In genomic region chr11:22730319-22730718, GRCh38 we compare ENCODE assay signal across 8 cellular contexts.
DNase-seq lines count a peak whose midpoint lies in the region; ATAC-seq, FAIRE-seq and TF ChIP-seq lines count a peak whose summit lies in the region.

No MANE protein-coding gene starts in this region.

- H3K9ac ChIP-seq in kidney (ENCODE audit: low read length in 2 of 2), result no peak overlapping the region

- H3K36me3 ChIP-seq in kidney (ENCODE audit: control insufficient read depth in 1 of 2, insufficient read depth in 2 of 2, low read length in 2 of 2) (no peaks in the 10 kb centered on the region), ascending aorta (no peaks in the 10 kb centered on the region)

- TF ChIP-seq CTCF in kidney (IDR thresholded peaks at IDR 0.05; ENCODE audit: borderline replicate concordance, extremely low read depth, insufficient read depth), result no peak
- no peak for TF ChIP-seq CTCF in ascending aorta (IDR thresholded peaks at IDR 0.05)

- H3K9me3 ChIP-seq in kidney (ENCODE audit: control insufficient read depth in 1 of 2, low read length in 2 of 2) (no peaks in the 10 kb centered on the region), ascending aorta (no peaks in the 10 kb centered on the region)

- no peak overlapping the region for H3K4me3 ChIP-seq in kidney (ENCODE audit: low read length in 2 of 2)
- no peak overlapping the region for H3K4me3 ChIP-seq in ascending aorta

- ATAC-seq in HG03442 (IDR thresholded peaks at IDR 0.05; ENCODE audit: unreplicated experiment) (no peak), GM21360 (IDR thresholded peaks at IDR 0.05; ENCODE audit: unreplicated experiment) (no peak)

- intact Hi-C loops in kidney (cut with DNase I) (no loop called here), ascending aorta (cut with DNase I) (no loop called here)

- DNase-seq in EH (ENCODE audit: low read depth), result peak; percentile 0
- peak; percentile 21 for DNase-seq in H4 (ENCODE audit: low spot score)
- DNase-seq in NCI-H526 (lab: John Stamatoyannopoulos, UW), result peak; percentile 47 to 65
- DNase-seq in kidney, result no peak
- DNase-seq in ascending aorta (ENCODE audit: low spot score in 2 of 2), result no peak
- DNase-seq in putamen (ENCODE audit: low spot score), result no peak

- no peak overlapping the region for H3K27ac ChIP-seq in kidney (ENCODE audit: low read depth in 2 of 2, low read length in 2 of 2)
- no peak overlapping the region for H3K27ac ChIP-seq in ascending aorta

- peak; percentile 79 for FAIRE-seq in kidney (lab: Jason Lieb, UNC)

- H3K4me1 ChIP-seq in kidney (ENCODE audit: control insufficient read depth in 1 of 2, insufficient read depth in 1 of 2, low read depth in 1 of 2, low read length in 2 of 2), result no peaks in the 10 kb centered on the region
- no peaks in the 10 kb centered on the region for H3K4me1 ChIP-seq in ascending aorta

- H3K27me3 ChIP-seq in ascending aorta, result no peaks in the 10 kb centered on the region

Comparison
In these comparisons a context has a peak if more than half of its experiments do, and no peak if none do; other contexts are left out.
1. DNase-seq: peak in EH (single experiment), H4 (single experiment) and NCI-H526 (2 of 2); none in kidney (single experiment), ascending aorta (0 of 2) and putamen (single experiment).